ENCODE assay signal across 11 cellular contexts in genomic region chr22:41417622-41418390, GRCh38. TPM values are rescaled to one million over a fixed set of nuclear protein-coding genes. Genes with fewer than 3 reads are reported as not detected.
A peak's percentile ranks its signal among the peaks of the same experiment; 100 is the strongest.
DNase-seq lines count a peak whose midpoint lies in the region; ATAC-seq and TF ChIP-seq lines count a peak whose summit lies in the region.
"Had no signal": no experiment of that assay in that cellular context is flagged by ENCODE, and none has a peak within 500 bp of the region (broad histone marks: within the 10 kb centered on the region; RNA-seq: fewer than 3 reads in every experiment).

No MANE protein-coding gene starts in this region.

- H3K27me3 ChIP-seq in brain microvascular endothelial cell (replicated peaks), result no peaks in the 10 kb centered on the region

- no peak for TF ChIP-seq CTCF in brain microvascular endothelial cell (IDR thresholded peaks at IDR 0.05; ENCODE audit: low read depth, low read length, missing control alignments)

- in situ Hi-C loops in brain microvascular endothelial cell (cut with HindIII; ENCODE audit: low pct_ligation_motif_present, low sequenced_read_pairs), result no loop called here

- H3K36me3 ChIP-seq in brain microvascular endothelial cell (replicated peaks), result no peaks in the 10 kb centered on the region

- ATAC-seq in HG02885 (IDR thresholded peaks at IDR 0.05; ENCODE audit: poor library complexity, unreplicated experiment), result no peak

- no peak overlapping the region for H3K4me3 ChIP-seq in brain microvascular endothelial cell (ENCODE audit: low read depth, low read length)
- H3K4me3 ChIP-seq: smooth muscle cell had no signal

- DNase-seq in EH (ENCODE audit: low read depth), result peak; percentile 45
- DNase-seq in caudate nucleus (lab: John Stamatoyannopoulos, UW), result peak; percentile 36 to 100 (median 95)
- DNase-seq in inferior parietal cortex (ENCODE audit: extremely low spot score), result peak; percentile 95
- DNase-seq in renal cortical epithelial cell (ENCODE audit: low read depth), result peak; percentile 68
- no peak for DNase-seq in stimulated activated CD4-positive, alpha-beta T cell treated with anti-CD3 and anti-CD28 coated beads, Interleukin-4, amount 100 ng/mL, for 24 hours
- no peak for DNase-seq in COLO668 (lab: John Stamatoyannopoulos, UW; ENCODE audit: unreplicated experiment)
- DNase-seq in brain microvascular endothelial cell, result no peak
- DNase-seq: activated CD8-positive, alpha-beta memory T cell treated with anti-CD3 and anti-CD28 coated beads, Interleukin-2, amount 50 U/mL, for 4 hours; SHP77 had no signal

- H3K27ac ChIP-seq in caudate nucleus (ENCODE audit: low read depth, low read length), result peak overlapping the region; percentile 98
- H3K27ac ChIP-seq in brain microvascular endothelial cell, result no peak overlapping the region

RNA-seq across cellular contexts. Expression of gene TOB2, which starts 28.8 kb away (rescaled TPM):
- 12.2 and 35.9 TPM in 2 replicates for total RNA-seq in renal cortical epithelial cell

RNA-seq across cellular contexts. Expression of gene TEF, which starts 36.1 kb away (rescaled TPM):
- 2.3 and 7.6 TPM in 2 replicates for total RNA-seq in renal cortical epithelial cell

RNA-seq across cellular contexts. Expression of gene PHF5A, which starts 50.7 kb away (rescaled TPM):
- 39.6 and 78.3 TPM in 2 replicates for total RNA-seq in renal cortical epithelial cell

RNA-seq across cellular contexts. Expression of gene ACO2, which starts 51.1 kb away (rescaled TPM):
- 54.2 and 141 TPM in 2 replicates for total RNA-seq in renal cortical epithelial cell

Comparison
In these comparisons a context has a peak if more than half of its experiments do, and no peak if none do; other contexts are left out.
1. DNase-seq: peak in EH (single experiment), caudate nucleus (61 of 61), inferior parietal cortex (single experiment) and renal cortical epithelial cell (single experiment); none in stimulated activated CD4-positive, alpha-beta T cell treated with anti-CD3 and anti-CD28 coated beads, Interleukin-4, amount 100 ng/mL, for 24 hours (single experiment), COLO668 (single experiment) and brain microvascular endothelial cell (single experiment).